10 cellular contexts compared by ENCODE assay signal in genomic region chr3:34212671-34213070, GRCh38.
A peak's percentile ranks its signal among the peaks of the same experiment; 100 is the strongest.
DNase-seq lines count a peak whose midpoint lies in the region; ATAC-seq, FAIRE-seq and TF ChIP-seq lines count a peak whose summit lies in the region.
"Had no signal": no experiment of that assay in that cellular context is flagged by ENCODE, and none has a peak within 500 bp of the region (broad histone marks: within the 10 kb centered on the region; RNA-seq: fewer than 3 reads in every experiment).

No MANE protein-coding gene starts in this region.

- H3K27ac ChIP-seq in endothelial cell of umbilical vein (ENCODE audit: insufficient read depth, low read depth, low read length), result peak overlapping the region; percentile 14

- H3K4me3 ChIP-seq in endothelial cell of umbilical vein (replicated peaks in 1 of 3; ENCODE audit: insufficient read depth in 1 of 3, low read depth in 1 of 3, low read length in 3 of 3), result no peak overlapping the region

- dilution Hi-C loops in endothelial cell of umbilical vein (cut with MboI; ENCODE audit: extremely low pct_ligation_motif_present, low sequenced_read_pairs), result no loop called here

- H3K9me3 ChIP-seq in endothelial cell of umbilical vein (replicated peaks; ENCODE audit: control insufficient read depth, insufficient read depth, low read length), result no peaks in the 10 kb centered on the region

- no peak overlapping the region for H3K4me3 Mint-ChIP-seq in osteocyte (ENCODE audit: unreplicated experiment)
- H3K4me3 Mint-ChIP-seq: activated naive CD8-positive, alpha-beta T cell treated with anti-CD3 and anti-CD28 coated beads, Interleukin-2, amount 10 ng/mL, durations not matched to agents 7 days and 5 days had no signal

- H3K27ac Mint-ChIP-seq in osteocyte (ENCODE audit: unreplicated experiment), result peak overlapping the region; percentile 83
- H3K27ac Mint-ChIP-seq: activated naive CD8-positive, alpha-beta T cell treated with anti-CD3 and anti-CD28 coated beads, Interleukin-2, amount 10 ng/mL, durations not matched to agents 7 days and 5 days had no signal

- H3K4me2 ChIP-seq in endothelial cell of umbilical vein (ENCODE audit: insufficient read depth, low read length), result peak overlapping the region; percentile 1

- peaks cover 34% of the 10 kb centered on the region for H3K36me3 Mint-ChIP-seq in osteocyte (ENCODE audit: unreplicated experiment)
- H3K36me3 Mint-ChIP-seq: activated naive CD8-positive, alpha-beta T cell treated with anti-CD3 and anti-CD28 coated beads, Interleukin-2, amount 10 ng/mL, durations not matched to agents 7 days and 5 days had no signal

- H3K9me1 ChIP-seq in endothelial cell of umbilical vein (replicated peaks; ENCODE audit: control insufficient read depth, extremely low read depth, insufficient read depth, low read length), result no peaks in the 10 kb centered on the region

- CTCF ChIA-PET in endothelial cell of umbilical vein (lab: Charles Lee), result interaction anchor here (1.2 to 3.1 kb wide), 3 partner anchors 9 to 106 kb away, joined by 4 to 13 read pairs (median 5); no protein-coding TSS in a partner anchor

- DNase-seq in G401 (ENCODE audit: low spot score) (peak; percentile 87), NCI-H69 (lab: John Stamatoyannopoulos, UW) (peak; percentile 76), endothelial cell of umbilical vein (ENCODE audit: low read depth, low spot score) (peak; percentile 42), osteocyte (ENCODE audit: extremely low spot score, unreplicated experiment) (no peak), GM13976 (ENCODE audit: low spot score) (no peak), NAMALWA (ENCODE audit: low spot score) (no peak), T-helper 1 cell (no peak)
- DNase-seq: activated naive CD8-positive, alpha-beta T cell treated with anti-CD3 and anti-CD28 coated beads, Interleukin-2, amount 10 ng/mL, durations not matched to agents 7 days and 5 days; OCI-M1 had no signal

- in situ Hi-C loops in G401 (cut with HindIII; ENCODE audit: low sequenced_read_pairs), result no loop called here
- in situ Hi-C loops in GM13976 (cut with MboI; ENCODE audit: low sequenced_read_pairs, unreplicated experiment), result no loop called here

- TF ChIP-seq POLR2A in endothelial cell of umbilical vein (IDR thresholded peaks at IDR 0.05; ENCODE audit: low read depth, low read length), result no peak

- BruUV-seq in endothelial cell of umbilical vein (replicated peaks; lab: Mats Ljungman, UMichigan), result no TSS peak

- H3K79me2 ChIP-seq in endothelial cell of umbilical vein (ENCODE audit: control insufficient read depth, insufficient read depth, low read length), result no peaks in the 10 kb centered on the region

- H4K20me1 ChIP-seq in endothelial cell of umbilical vein (replicated peaks; ENCODE audit: control insufficient read depth, extremely low read depth, insufficient read depth, low read length), result no peaks in the 10 kb centered on the region

- POLR2A ChIA-PET in endothelial cell of umbilical vein (lab: Charles Lee), result no interaction called here

- intact Hi-C loops in endothelial cell of umbilical vein (cut with micrococcal nuclease), result no loop called here

- no peak for ATAC-seq in GM21381 (IDR thresholded peaks at IDR 0.05; ENCODE audit: unreplicated experiment)

- no peak overlapping the region for H3K9ac ChIP-seq in endothelial cell of umbilical vein (replicated peaks; ENCODE audit: extremely low read depth, insufficient read depth, low read length)

- peaks cover 5% of the 10 kb centered on the region for H3K9me3 Mint-ChIP-seq in osteocyte (ENCODE audit: unreplicated experiment)
- H3K9me3 Mint-ChIP-seq: activated naive CD8-positive, alpha-beta T cell treated with anti-CD3 and anti-CD28 coated beads, Interleukin-2, amount 10 ng/mL, durations not matched to agents 7 days and 5 days had no signal

- no peaks in the 10 kb centered on the region for H3K27me3 Mint-ChIP-seq in osteocyte (ENCODE audit: unreplicated experiment)
- H3K27me3 Mint-ChIP-seq: activated naive CD8-positive, alpha-beta T cell treated with anti-CD3 and anti-CD28 coated beads, Interleukin-2, amount 10 ng/mL, durations not matched to agents 7 days and 5 days had no signal

- FAIRE-seq in endothelial cell of umbilical vein (lab: Jason Lieb, UNC), result peak; percentile 75

- no peaks in the 10 kb centered on the region for H3K36me3 ChIP-seq in endothelial cell of umbilical vein (ENCODE audit: control insufficient read depth in 2 of 2, extremely low read depth in 1 of 2, insufficient read depth in 2 of 2, low read length in 2 of 2)

- H3K4me1 ChIP-seq in endothelial cell of umbilical vein (ENCODE audit: control insufficient read depth, extremely low read depth, insufficient read depth, low read length), result peaks cover 39% of the 10 kb centered on the region

- TF ChIP-seq CTCF in endothelial cell of umbilical vein (IDR thresholded peaks at IDR 0.05; ENCODE audit: extremely low read depth in 1 of 2, insufficient read depth in 1 of 2, low read depth in 1 of 2, low read length in 2 of 2), result no peak
- TF ChIP-seq CTCF in osteocyte (IDR thresholded peaks at IDR 0.05), result no peak
- no peak for TF ChIP-seq CTCF in GM13976 (IDR thresholded peaks at IDR 0.05; ENCODE audit: borderline replicate concordance, control extremely low read depth, extremely low read depth, insufficient read depth, missing control alignments)

- no peaks in the 10 kb centered on the region for H3K27me3 ChIP-seq in endothelial cell of umbilical vein (ENCODE audit: control insufficient read depth in 2 of 2, insufficient read depth in 2 of 2, low read length in 2 of 2)

- peak overlapping the region; percentile 41 for H2AFZ ChIP-seq in endothelial cell of umbilical vein (ENCODE audit: low read depth, low read length)

- peaks cover 83% of the 10 kb centered on the region for H3K4me1 Mint-ChIP-seq in osteocyte (ENCODE audit: unreplicated experiment)
- H3K4me1 Mint-ChIP-seq: activated naive CD8-positive, alpha-beta T cell treated with anti-CD3 and anti-CD28 coated beads, Interleukin-2, amount 10 ng/mL, durations not matched to agents 7 days and 5 days had no signal

TF ChIP-seq in endothelial cell of umbilical vein, 7 proteins besides CTCF, POLR2A, EP300 and RAD21:
- TF ChIP-seq FOS (IDR thresholded peaks at IDR 0.05; ENCODE audit: borderline replicate concordance, insufficient read depth, low read length) (no peak), MAX (IDR thresholded peaks at IDR 0.05; ENCODE audit: insufficient read depth, insufficient read length) (no peak), EZH2 (IDR thresholded peaks at IDR 0.05; ENCODE audit: borderline replicate concordance, low read depth, low read length, severe bottlenecking) (no peak)

Comparison
In these comparisons a context has a peak if more than half of its experiments do, and no peak if none do; other contexts are left out.
1. DNase-seq: peak in G401 (single experiment), NCI-H69 (single experiment) and endothelial cell of umbilical vein (single experiment); none in osteocyte (single experiment), GM13976 (single experiment), NAMALWA (single experiment) and T-helper 1 cell (0 of 5).